20 cellular contexts compared by ENCODE assay signal in the genomic region with DNA sequence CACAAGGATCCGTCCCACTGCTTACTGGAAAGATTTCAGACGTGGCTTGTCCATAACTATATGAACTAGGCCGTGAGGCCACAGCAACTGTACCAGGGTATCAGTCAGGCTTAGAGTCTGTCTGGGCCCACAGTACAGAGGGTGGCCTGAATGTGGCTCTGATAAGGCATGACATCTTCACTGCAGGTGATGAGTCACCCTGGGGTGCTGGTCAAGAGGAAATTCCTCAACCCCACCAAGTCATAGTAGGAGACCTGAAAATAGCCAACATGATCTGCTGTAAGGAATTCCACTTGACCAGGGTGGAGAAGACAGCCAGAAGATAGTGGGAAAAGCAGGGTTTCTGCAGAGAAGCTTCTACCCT.
DNase-seq lines count a peak whose midpoint lies in the region; ATAC-seq and TF ChIP-seq lines count a peak whose summit lies in the region.
"Had no signal": no experiment of that assay in that cellular context is flagged by ENCODE, and none has a peak within 500 bp of the region (broad histone marks: within the 10 kb centered on the region; RNA-seq: fewer than 3 reads in every experiment).

No MANE protein-coding gene starts in this region.

- H3K4me2 ChIP-seq in SK-N-SH: peak overlapping the region; percentile 7; the same call in 1 of the 2 replicates

- H3K36me3 ChIP-seq in SK-N-SH (replicated peaks in 1 of 2; ENCODE audit: control insufficient read depth in 1 of 2, insufficient read depth in 2 of 2, low read length in 1 of 2): no peaks in the 10 kb centered on the region

- no peak overlapping the region for H2AFZ ChIP-seq in SK-N-SH (ENCODE audit: low read depth)
- H2AFZ ChIP-seq: parathyroid adenoma had no signal

- TF ChIP-seq EP300 in SK-N-SH (IDR thresholded peaks at IDR 0.05; ENCODE audit: borderline replicate concordance in 1 of 2, low read depth in 1 of 2, low read length in 1 of 2): no peak

- H3F3A ChIP-seq in SK-N-SH (replicated peaks; ENCODE audit: insufficient read depth): no peaks in the 10 kb centered on the region

- TF ChIP-seq CTCF in SK-N-SH (IDR thresholded peaks at IDR 0.05): no peak

- CTCF ChIA-PET in SK-N-SH (lab: Yijun Ruan, JAX): interaction anchor here (1.0 to 1.5 kb wide), 2 partner anchors 12 to 68 kb away, joined by 3 to 5 read pairs; no protein-coding TSS in a partner anchor

- no peak overlapping the region for H3K4me3 ChIP-seq in SK-N-SH (ENCODE audit: low read depth in 2 of 2, low read length in 1 of 2)
- H3K4me3 ChIP-seq: coronary artery, lung, testis had no signal

- ATAC-seq in SK-N-SH treated with all-trans-retinoic acid at 6 μM for 48 hours: no peak

- POLR2A ChIA-PET in SK-N-SH (lab: Yijun Ruan, JAX): no interaction called here

- H4K20me1 ChIP-seq in SK-N-SH (ENCODE audit: insufficient read depth): no peaks in the 10 kb centered on the region

- no peaks in the 10 kb centered on the region for H3K27me3 ChIP-seq in SK-N-SH (ENCODE audit: insufficient read depth)
- H3K27me3 ChIP-seq: testis had no signal

- H3K9me3 ChIP-seq in SK-N-SH: peaks cover 6% of the 10 kb centered on the region; the same call in 1 of the 2 replicates
- H3K9me3 ChIP-seq: testis had no signal

- 34% methylated on average over 2 of the region's 3 CpGs for WGBS in SK-N-SH (ENCODE audit: low lambda C conversion rate)

- H3K79me2 ChIP-seq in SK-N-SH (ENCODE audit: insufficient read depth): no peaks in the 10 kb centered on the region
- H3K79me2 ChIP-seq: parathyroid adenoma had no signal

- H3K9ac ChIP-seq in SK-N-SH: no peak overlapping the region
- H3K9ac ChIP-seq: parathyroid adenoma had no signal

- TF ChIP-seq RAD21 in SK-N-SH (IDR thresholded peaks at IDR 0.05; ENCODE audit: low read length): no peak

- no peaks in the 10 kb centered on the region for H3K9me2 ChIP-seq in SK-N-SH

- H3K27ac ChIP-seq in SK-N-SH (ENCODE audit: low read depth in 2 of 2, low read length in 1 of 2): no peak overlapping the region
- H3K27ac ChIP-seq: coronary artery, parathyroid adenoma, testis had no signal

- DNase-seq in SK-N-SH: no peak
- DNase-seq in SW480 (ENCODE audit: low spot score): peak; percentile 59
- peak; percentile 41 for DNase-seq in iris pigment epithelial cell (ENCODE audit: low read depth)
- DNase-seq in activated gamma-delta T cell treated with Interleukin-2 at 50 U/mL for 16 hours: no peak
- no peak for DNase-seq in NCI-H524 treated with DMSO at 0.1 percent for 48 hours (lab: John Stamatoyannopoulos, UW)
- no peak for DNase-seq in stimulated activated CD4-positive, alpha-beta T cell treated with anti-CD3 and anti-CD28 coated beads, Interleukin-4, amount 100 ng/mL, for 24 hours
- DNase-seq in NCI-H128 (lab: John Stamatoyannopoulos, UW; ENCODE audit: unreplicated experiment): no peak
- DNase-seq: 8988T; activated naive CD4-positive, alpha-beta T cell treated with anti-CD3 and anti-CD28 coated beads, Interleukin-2, amount 10 ng/mL, durations not matched to agents 7 days and 5 days; CD4-positive, alpha-beta T cell; naive B cell; NCI-H1694 treated with DMSO at 0.1 percent for 48 hours; NCI-H510A treated with DMSO at 0.1 percent for 48 hours; small intestine; T1000; testis had no signal

- H3K4me1 ChIP-seq in SK-N-SH (ENCODE audit: control insufficient read depth in 1 of 2, insufficient read depth in 2 of 2, low read depth in 1 of 2, low read length in 1 of 2): 0 out of 4 replicates have a peak, but pooled peaks cover 0 to 5% of the 10 kb centered on the region in 2 experiments
- H3K4me1 ChIP-seq: parathyroid adenoma, testis had no signal

TF ChIP-seq in SK-N-SH, 30 proteins besides CTCF, POLR2A, EP300 and RAD21 (continues in another document):
- TF ChIP-seq, protein P1, sequence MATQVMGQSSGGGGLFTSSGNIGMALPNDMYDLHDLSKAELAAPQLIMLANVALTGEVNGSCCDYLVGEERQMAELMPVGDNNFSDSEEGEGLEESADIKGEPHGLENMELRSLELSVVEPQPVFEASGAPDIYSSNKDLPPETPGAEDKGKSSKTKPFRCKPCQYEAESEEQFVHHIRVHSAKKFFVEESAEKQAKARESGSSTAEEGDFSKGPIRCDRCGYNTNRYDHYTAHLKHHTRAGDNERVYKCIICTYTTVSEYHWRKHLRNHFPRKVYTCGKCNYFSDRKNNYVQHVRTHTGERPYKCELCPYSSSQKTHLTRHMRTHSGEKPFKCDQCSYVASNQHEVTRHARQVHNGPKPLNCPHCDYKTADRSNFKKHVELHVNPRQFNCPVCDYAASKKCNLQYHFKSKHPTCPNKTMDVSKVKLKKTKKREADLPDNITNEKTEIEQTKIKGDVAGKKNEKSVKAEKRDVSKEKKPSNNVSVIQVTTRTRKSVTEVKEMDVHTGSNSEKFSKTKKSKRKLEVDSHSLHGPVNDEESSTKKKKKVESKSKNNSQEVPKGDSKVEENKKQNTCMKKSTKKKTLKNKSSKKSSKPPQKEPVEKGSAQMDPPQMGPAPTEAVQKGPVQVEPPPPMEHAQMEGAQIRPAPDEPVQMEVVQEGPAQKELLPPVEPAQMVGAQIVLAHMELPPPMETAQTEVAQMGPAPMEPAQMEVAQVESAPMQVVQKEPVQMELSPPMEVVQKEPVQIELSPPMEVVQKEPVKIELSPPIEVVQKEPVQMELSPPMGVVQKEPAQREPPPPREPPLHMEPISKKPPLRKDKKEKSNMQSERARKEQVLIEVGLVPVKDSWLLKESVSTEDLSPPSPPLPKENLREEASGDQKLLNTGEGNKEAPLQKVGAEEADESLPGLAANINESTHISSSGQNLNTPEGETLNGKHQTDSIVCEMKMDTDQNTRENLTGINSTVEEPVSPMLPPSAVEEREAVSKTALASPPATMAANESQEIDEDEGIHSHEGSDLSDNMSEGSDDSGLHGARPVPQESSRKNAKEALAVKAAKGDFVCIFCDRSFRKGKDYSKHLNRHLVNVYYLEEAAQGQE (IDR thresholded peaks at IDR 0.05; ENCODE audit: low read depth, low read length): no peak
- TF ChIP-seq NRF1 (IDR thresholded peaks at IDR 0.05; ENCODE audit: low read depth, low read length) (no peak), PBX3 (IDR thresholded peaks at IDR 0.05) (no peak), TAF1 (IDR thresholded peaks at IDR 0.05; ENCODE audit: borderline replicate concordance, low read depth, low read length) (no peak)

TF ChIP-seq in SK-N-SH treated with all-trans-retinoic acid at 6 μM for 48 hours, 23 proteins besides CTCF, POLR2A, EP300 and RAD21:
- TF ChIP-seq TCF4 (CRISPR knock-in tag; IDR thresholded peaks at IDR 0.05; ENCODE audit: borderline replicate concordance): no peak
- TF ChIP-seq ISL1 (CRISPR knock-in tag; IDR thresholded peaks at IDR 0.05): no peak
- no peak for TF ChIP-seq CSRNP3 (CRISPR knock-in tag; IDR thresholded peaks at IDR 0.05)
- no peak for TF ChIP-seq ZFP30 (CRISPR knock-in tag; IDR thresholded peaks at IDR 0.05)
TF ChIP-seq in SK-N-SH treated with all-trans-retinoic acid at 6 μM for 48 hours: peak in this region for 0.

Comparison
In these comparisons a context has a peak if more than half of its experiments do, and no peak if none do; other contexts are left out.
1. DNase-seq: peak in SW480 (single experiment) and iris pigment epithelial cell (single experiment); none in SK-N-SH (single experiment), activated gamma-delta T cell treated with Interleukin-2 at 50 U/mL for 16 hours (single experiment), NCI-H524 treated with DMSO at 0.1 percent for 48 hours (single experiment), stimulated activated CD4-positive, alpha-beta T cell treated with anti-CD3 and anti-CD28 coated beads, Interleukin-4, amount 100 ng/mL, for 24 hours (single experiment) and NCI-H128 (single experiment).